In genomic region chr4:107312366-107312765, GRCh38 we compare ENCODE assay signal across 26 cellular contexts.
A peak's percentile ranks its signal among the peaks of the same experiment; 100 is the strongest.
DNase-seq lines count a peak whose midpoint lies in the region; ATAC-seq and TF ChIP-seq lines count a peak whose summit lies in the region.
"Had no signal": no experiment of that assay in that cellular context is flagged by ENCODE, and none has a peak within 500 bp of the region (broad histone marks: within the 10 kb centered on the region; RNA-seq: fewer than 3 reads in every experiment).

No MANE protein-coding gene starts in this region.

- no peaks in the 10 kb centered on the region for H3K27me3 ChIP-seq in adipocyte (replicated peaks; ENCODE audit: control insufficient read depth, insufficient read depth, low read length)
- H3K27me3 ChIP-seq: BLaER1 had no signal

- DNase-seq in AG08396 (ENCODE audit: low spot score), result peak; percentile 5
- DNase-seq in GM03348 (ENCODE audit: low spot score), result peak; percentile 9
- DNase-seq in adipocyte (ENCODE audit: low read depth), result peak; percentile 41
- peak; percentile 45 to 67 for DNase-seq in foreskin fibroblast
- no peak for DNase-seq in 8988T
- no peak for DNase-seq in GM13977 (ENCODE audit: low spot score)
- no peak for DNase-seq in effector CD8-positive, alpha-beta T cell (lab: John Stamatoyannopoulos, UW)
- DNase-seq: CD4-positive, CD25-positive, alpha-beta regulatory T cell; DMS153; DND-41; HCEC 1CT; KBM-7; MV-4-11; NCI-H1105; NCI-H1436 treated with DMSO at 0.1 percent for 48 hours; NCI-H187 treated with DMSO at 0.1 percent for 48 hours; NCI-H2171 treated with DMSO at 0.1 percent for 48 hours; NCI-H524; NCI-H748 treated with DMSO at 0.1 percent for 48 hours; NK-92 treated with Interleukin-12 subunit alpha and Interleukin-12 subunit beta, amount 100 ng/mL, for 24 hours; PC-3 had no signal

- H3K4me3 ChIP-seq in adipocyte (ENCODE audit: low read length) (no peak overlapping the region), foreskin fibroblast (ENCODE audit: low read depth in 1 of 2, low read length in 2 of 2) (no peak overlapping the region)
- H3K4me3 ChIP-seq: A549, BLaER1, GM12878 had no signal

- no peaks in the 10 kb centered on the region for H3K36me3 ChIP-seq in adipocyte (ENCODE audit: control insufficient read depth, insufficient read depth, low read length, severe bottlenecking)
- H3K36me3 ChIP-seq: BLaER1 had no signal

- no peak for TF ChIP-seq CTCF in foreskin fibroblast (IDR thresholded peaks at IDR 0.05; ENCODE audit: low read depth, low read length)
- no peak for TF ChIP-seq CTCF in GM13977 (IDR thresholded peaks at IDR 0.05; ENCODE audit: extremely low read depth, insufficient read depth, missing control alignments)

- no peak for ATAC-seq in HG02571 (IDR thresholded peaks at IDR 0.05; ENCODE audit: unreplicated experiment)
- ATAC-seq: A549, GM12878, HepG2, PC-3 had no signal

- H3K4me1 ChIP-seq in adipocyte (ENCODE audit: control insufficient read depth, insufficient read depth, low read length), result peaks cover under 1% of the 10 kb centered on the region
- H3K4me1 ChIP-seq: A549, BLaER1 had no signal

- H3K9me3 ChIP-seq in adipocyte (ENCODE audit: control insufficient read depth, low read length), result no peaks in the 10 kb centered on the region
- H3K9me3 ChIP-seq: A549, BLaER1 had no signal

- no peak overlapping the region for H3K9ac ChIP-seq in adipocyte (ENCODE audit: low read length)
- H3K9ac ChIP-seq: BLaER1 had no signal

- in situ Hi-C loops in GM13977 (cut with MboI; ENCODE audit: low pct_unique_long_range_greater_than_20kb, low sequenced_read_pairs, unreplicated experiment), result no loop called here

Comparison
In these comparisons a context has a peak if more than half of its experiments do, and no peak if none do; other contexts are left out.
1. DNase-seq: peak in AG08396 (single experiment), GM03348 (single experiment), adipocyte (single experiment) and foreskin fibroblast (2 of 2); none in 8988T (single experiment), GM13977 (single experiment) and effector CD8-positive, alpha-beta T cell (single experiment).